12 cellular contexts compared by ENCODE assay signal in genomic region chr2:216934151-216934550, GRCh38.
"Had no signal": no experiment of that assay in that cellular context is flagged by ENCODE, and none has a peak within 500 bp of the region (broad histone marks: within the 10 kb centered on the region; RNA-seq: fewer than 3 reads in every experiment).

No MANE protein-coding gene starts in this region.

- H3K4me1 ChIP-seq: adrenal gland, lower lobe of right lung had no signal

- H3K36me3 ChIP-seq: adrenal gland, lower lobe of right lung, stomach, thyroid gland had no signal

- H3K4me2 ChIP-seq: hepatocyte had no signal

- H3K27me3 ChIP-seq: adrenal gland, hepatocyte, stomach, thyroid gland had no signal

- H3K4me3 ChIP-seq: adrenal gland, coronary artery, hepatocyte, lower lobe of right lung, stomach, thyroid gland had no signal

- ATAC-seq: lower lobe of right lung, natural killer cell had no signal

- H2AFZ ChIP-seq: hepatocyte had no signal

- H3K27ac ChIP-seq: adrenal gland, coronary artery, hepatocyte, lower lobe of right lung, stomach, thyroid gland had no signal

- H3K4me1 Mint-ChIP-seq: natural killer cell had no signal

- H3K4me3 Mint-ChIP-seq: natural killer cell had no signal

- H3K36me3 Mint-ChIP-seq: natural killer cell had no signal

- H3K9me3 Mint-ChIP-seq: natural killer cell had no signal

- DNase-seq: activated CD4-positive, CD25-positive, alpha-beta regulatory T cell; activated naive CD4-positive, alpha-beta T cell treated with anti-CD3 and anti-CD28 coated beads, Interleukin-2, amount 50 U/mL, for 16 hours; adrenal gland; central memory CD4-positive, alpha-beta T cell; effector memory CD4-positive, alpha-beta T cell; lower lobe of right lung; natural killer cell; stimulated activated CD4-positive, alpha-beta T cell treated with anti-CD3 and anti-CD28 coated beads, Interleukin-4, amount 100 ng/mL, for 1 hour; stomach; thyroid gland had no signal

- H3K79me2 ChIP-seq: hepatocyte had no signal

- H3K27ac Mint-ChIP-seq: natural killer cell had no signal

- H3K9me3 ChIP-seq: adrenal gland, lower lobe of right lung, stomach, thyroid gland had no signal
